26 cellular contexts compared by ENCODE assay signal in the genomic region with DNA sequence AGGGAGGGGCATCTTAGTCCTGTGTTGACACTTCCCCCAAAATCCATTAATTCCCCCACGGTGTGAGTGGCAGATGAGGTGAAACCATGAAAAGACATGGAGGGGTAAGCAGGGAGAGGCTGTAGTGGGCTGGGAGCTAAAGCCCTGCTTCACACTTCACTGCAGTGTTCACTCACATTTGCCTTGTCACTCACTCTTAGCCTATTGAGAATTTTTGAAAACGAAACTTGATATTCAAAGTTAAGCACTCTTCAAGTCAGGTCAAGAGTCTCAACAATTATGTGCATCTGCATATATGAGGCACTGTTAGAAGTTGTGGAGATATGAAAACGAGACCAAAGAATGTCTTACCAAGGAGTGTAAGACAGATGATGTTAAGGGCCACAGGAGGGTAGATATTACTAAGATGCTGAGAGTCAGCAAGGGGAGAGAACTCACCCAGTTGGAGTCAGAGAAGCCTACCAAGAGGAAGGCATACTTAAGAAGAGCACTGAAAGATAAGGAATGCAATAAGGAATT.
DNase-seq lines count a peak whose midpoint lies in the region; ATAC-seq and TF ChIP-seq lines count a peak whose summit lies in the region.
"Had no signal": no experiment of that assay in that cellular context is flagged by ENCODE, and none has a peak within 500 bp of the region (broad histone marks: within the 10 kb centered on the region; RNA-seq: fewer than 3 reads in every experiment).

No MANE protein-coding gene starts in this region.

- DNase-seq in NCI-H2107 treated with DMSO at 0.1 percent for 48 hours (lab: John Stamatoyannopoulos, UW; ENCODE audit: unreplicated experiment) (peak; percentile 51), NCI-H2107 (lab: John Stamatoyannopoulos, UW) (no peak), NCI-H510A (lab: John Stamatoyannopoulos, UW) (peak; percentile 12), endodermal cell (no peak), NCI-H82 treated with DMSO at 0.1 percent for 48 hours (lab: John Stamatoyannopoulos, UW; ENCODE audit: unreplicated experiment) (no peak), NCI-H2171 treated with DMSO at 0.1 percent for 48 hours (lab: John Stamatoyannopoulos, UW) (no peak)
- DNase-seq in activated naive CD4-positive, alpha-beta T cell treated with Interleukin-2 at 50 U/mL for 16 hours: no peak
- DNase-seq: 8988T; activated gamma-delta T cell treated with Interleukin-2 at 50 U/mL for 16 hours; activated naive CD8-positive, alpha-beta T cell treated with anti-CD3 and anti-CD28 coated beads, Interleukin-2, amount 50 U/mL, for 24 hours; activated T-cell treated with anti-CD3 and anti-CD28 coated beads, Interleukin-2, amount 50 U/mL, for 48 hours; Calu3; effector CD4-positive, alpha-beta T cell; IMR-90; mammary epithelial cell; MV-4-11; stimulated activated CD4-positive, alpha-beta T cell treated with anti-CD3 and anti-CD28 coated beads, Interleukin-15, amount 100 ng/mL, for 24 hours; stimulated activated CD4-positive, alpha-beta T cell treated with anti-CD3 and anti-CD28 coated beads, Interleukin-4, amount 100 ng/mL, for 4 hours; transverse colon had no signal

- ATAC-seq in GM18498 (IDR thresholded peaks at IDR 0.05; ENCODE audit: unreplicated experiment): no peak
- ATAC-seq: activated naive CD8-positive, alpha-beta T cell treated with anti-CD3 and anti-CD28 coated beads, Interleukin-2, amount 50 U/mL, for 24 hours; gastroesophageal sphincter had no signal

- peaks cover 58% of the 10 kb centered on the region for H3K4me1 Mint-ChIP-seq in endodermal cell
- H3K4me1 Mint-ChIP-seq: CD14-positive monocyte had no signal

- H3K4me3 ChIP-seq in endodermal cell (ENCODE audit: low read length): no peak overlapping the region
- H3K4me3 ChIP-seq: cardiac muscle cell, gastroesophageal sphincter, hepatocyte, transverse colon had no signal

- peaks cover 14% of the 10 kb centered on the region for H3K27me3 ChIP-seq in endodermal cell (ENCODE audit: control insufficient read depth, insufficient read depth, low read length, poor library complexity, severe bottlenecking)
- H3K27me3 ChIP-seq: hepatocyte, transverse colon had no signal

- H3K36me3 Mint-ChIP-seq in endodermal cell (ENCODE audit: low read depth): no peaks in the 10 kb centered on the region
- H3K36me3 Mint-ChIP-seq: CD14-positive monocyte had no signal

- peaks cover 14% of the 10 kb centered on the region for H3K4me1 ChIP-seq in endodermal cell (ENCODE audit: control insufficient read depth, insufficient read depth, low read length)
- H3K4me1 ChIP-seq: gastroesophageal sphincter, transverse colon had no signal

- H3K27ac Mint-ChIP-seq in endodermal cell: peak overlapping the region; percentile 71
- H3K27ac Mint-ChIP-seq: activated naive CD8-positive, alpha-beta T cell treated with anti-CD3 and anti-CD28 coated beads, Interleukin-2, amount 50 U/mL, for 24 hours; T-helper 1 cell treated with Interleukin-12 subunit alpha and Interleukin-12 subunit beta and Interleukin-4 antibody, amounts not matched to agents 30 μg/mL and 1 μg/mL, for 36 hours had no signal

- no peaks in the 10 kb centered on the region for H3K9me3 Mint-ChIP-seq in endodermal cell
- H3K9me3 Mint-ChIP-seq: activated naive CD8-positive, alpha-beta T cell treated with anti-CD3 and anti-CD28 coated beads, Interleukin-2, amount 50 U/mL, for 24 hours; CD14-positive monocyte; nephron; T-helper 1 cell treated with Interleukin-12 subunit alpha and Interleukin-12 subunit beta and Interleukin-4 antibody, amounts not matched to agents 30 μg/mL and 1 μg/mL, for 36 hours had no signal

- H3K9ac ChIP-seq in endodermal cell (ENCODE audit: extremely low read depth, low read length, poor library complexity, severe bottlenecking): no peak overlapping the region

- H3K27ac ChIP-seq in endodermal cell (ENCODE audit: low read depth, low read length): no peak overlapping the region
- H3K27ac ChIP-seq: cardiac muscle cell, gastroesophageal sphincter, hepatocyte, transverse colon had no signal

- H3K9me3 ChIP-seq in endodermal cell (ENCODE audit: control insufficient read depth, low read length): no peaks in the 10 kb centered on the region
- H3K9me3 ChIP-seq: gastroesophageal sphincter, transverse colon had no signal

- no peaks in the 10 kb centered on the region for H3K36me3 ChIP-seq in endodermal cell (ENCODE audit: control insufficient read depth, insufficient read depth, low read length)
- H3K36me3 ChIP-seq: cardiac muscle cell, gastroesophageal sphincter, transverse colon had no signal

- H3K27me3 Mint-ChIP-seq in endodermal cell (ENCODE audit: insufficient read depth): peaks cover 47% of the 10 kb centered on the region

- no peak overlapping the region for H3K4me3 Mint-ChIP-seq in endodermal cell
- H3K4me3 Mint-ChIP-seq: activated naive CD8-positive, alpha-beta T cell treated with anti-CD3 and anti-CD28 coated beads, Interleukin-2, amount 50 U/mL, for 24 hours; CD14-positive monocyte; nephron; T-helper 1 cell treated with Interleukin-12 subunit alpha and Interleukin-12 subunit beta and Interleukin-4 antibody, amounts not matched to agents 30 μg/mL and 1 μg/mL, for 36 hours had no signal

- no peak for TF ChIP-seq CTCF in endodermal cell (conservative IDR thresholded peaks at IDR 0.05)

- 77 to 90% methylated on average over 2 to 3 of the region's 3 CpGs for WGBS in endodermal cell (ENCODE audit: insufficient coverage in 1 of 2, insufficient read length in 1 of 2), 2 experiments

Comparison
In these comparisons a context has a peak if more than half of its experiments do, and no peak if none do; other contexts are left out.
1. DNase-seq: peak in NCI-H2107 treated with DMSO at 0.1 percent for 48 hours (single experiment) and NCI-H510A (single experiment); none in NCI-H2107 (single experiment), endodermal cell (single experiment), NCI-H82 treated with DMSO at 0.1 percent for 48 hours (single experiment), activated naive CD4-positive, alpha-beta T cell treated with Interleukin-2 at 50 U/mL for 16 hours (single experiment) and NCI-H2171 treated with DMSO at 0.1 percent for 48 hours (single experiment).